Comparison of ENCODE assay signal across 8 cellular contexts in genomic region chr11:74492974-74493815, GRCh38.
A peak's percentile ranks its signal among the peaks of the same experiment; 100 is the strongest.
DNase-seq lines count a peak whose midpoint lies in the region; ATAC-seq and TF ChIP-seq lines count a peak whose summit lies in the region.

TSS of gene LIPT2 (minus strand) at chr11:74493724. CDS start at chr11:74493703, 21 bp downstream.

- ATAC-seq in GM18508 (IDR thresholded peaks at IDR 0.05; ENCODE audit: insufficient read depth, unreplicated experiment) (peak; percentile 71), HG02981 (IDR thresholded peaks at IDR 0.05; ENCODE audit: unreplicated experiment) (peak; percentile 97)

- in situ Hi-C loops in astrocyte of the spinal cord (cut with HindIII; ENCODE audit: low sequenced_read_pairs), result no loop called here

- no peak for TF ChIP-seq CTCF in astrocyte of the spinal cord (IDR thresholded peaks at IDR 0.05; ENCODE audit: low read depth, low read length)

- DNase-seq in NCI-H2029 (lab: John Stamatoyannopoulos, UW) (peak; percentile 98), T1000 (lab: John Stamatoyannopoulos, UW) (peak; percentile 95), astrocyte of the spinal cord (ENCODE audit: low read depth, low spot score) (peak; percentile 98), hypothalamus (lab: John Stamatoyannopoulos, UW) (peak; percentile 11 to 95 (median 84)), retina (peak; percentile 95), cortex of kidney (lab: John Stamatoyannopoulos, UW) (no peak)

- peak within 1 kb of the TSS; percentile 51 for H3K4me3 ChIP-seq in astrocyte of the spinal cord (ENCODE audit: low read depth, low read length)
